In the genomic region with DNA sequence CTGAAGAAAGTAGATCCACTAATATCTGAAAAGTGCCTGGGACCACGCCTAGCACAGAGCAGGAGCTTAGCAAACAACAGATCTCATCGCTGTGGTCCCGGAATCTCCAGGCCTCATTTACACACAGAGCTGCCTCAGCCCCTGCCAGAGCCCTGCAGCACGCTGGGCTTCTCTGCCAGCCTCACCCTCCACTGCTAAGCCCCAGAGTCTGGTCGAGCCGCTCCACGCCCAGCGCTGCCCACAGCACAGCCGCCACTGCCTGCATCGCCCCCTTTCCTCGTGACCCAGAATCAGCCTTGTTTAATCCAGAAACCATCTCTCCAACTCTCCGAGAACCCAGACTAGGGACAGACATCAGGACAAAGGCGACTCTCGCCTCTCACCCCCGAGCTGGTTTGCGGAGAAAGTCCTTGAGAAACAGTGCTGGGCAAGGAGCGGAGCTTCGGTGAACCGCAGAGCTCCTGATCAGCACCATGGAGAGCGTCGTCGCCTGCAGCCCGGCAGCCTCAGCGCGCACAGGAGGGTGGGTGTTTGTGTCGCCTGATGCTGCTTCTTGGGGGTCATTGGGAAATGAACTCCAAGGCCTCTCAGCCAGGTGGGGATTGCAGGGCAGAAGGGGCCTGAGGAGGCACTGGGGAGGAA, we compare ENCODE assay signal across 1 cellular context.
TF ChIP-seq lines count a peak whose summit lies in the region.

No MANE protein-coding gene starts in this region.

TF ChIP-seq in WTC11, 78 proteins besides CTCF, POLR2A, EP300 and RAD21 (continued from another document and continues in another):
- TF ChIP-seq TCF7 (CRISPR knock-in tag; IDR thresholded peaks at IDR 0.05; ENCODE audit: low read depth) (no peak; the same call in 1 of the 2 replicates), NFYB (CRISPR knock-in tag; conservative IDR thresholded peaks at IDR 0.05; ENCODE audit: low read depth) (no peak), NR1H2 (CRISPR knock-in tag; IDR thresholded peaks at IDR 0.05) (no peak), OVOL2 (CRISPR knock-in tag; IDR thresholded peaks at IDR 0.05; ENCODE audit: borderline replicate concordance) (no peak), FOXP1 (CRISPR knock-in tag; IDR thresholded peaks at IDR 0.05; ENCODE audit: borderline replicate concordance) (peak; percentile 73; the same call in 1 of the 2 replicates), ZNF138 (CRISPR knock-in tag; conservative IDR thresholded peaks at IDR 0.05) (no peak), PRRX2 (CRISPR knock-in tag; IDR thresholded peaks at IDR 0.05) (no peak), ETV6 (CRISPR knock-in tag; IDR thresholded peaks at IDR 0.05) (peak; percentile 82), TP53 (CRISPR knock-in tag; IDR thresholded peaks at IDR 0.05) (peak; percentile 49; the same call in 1 of the 2 replicates), ZNF671 (CRISPR knock-in tag; IDR thresholded peaks at IDR 0.05) (no peak), FOXK1 (CRISPR knock-in tag; IDR thresholded peaks at IDR 0.05) (peak; percentile 76; the same call in 1 of the 2 replicates), RORB (CRISPR knock-in tag; IDR thresholded peaks at IDR 0.05) (no peak), ESRRA (CRISPR knock-in tag; IDR thresholded peaks at IDR 0.05; ENCODE audit: borderline replicate concordance) (peak; percentile 75; the same call in 1 of the 2 replicates), GTF2I (CRISPR knock-in tag; conservative IDR thresholded peaks at IDR 0.05) (no peak), SOX15 (CRISPR knock-in tag; IDR thresholded peaks at IDR 0.05) (no peak), CBFB (CRISPR knock-in tag; IDR thresholded peaks at IDR 0.05; ENCODE audit: low read depth) (no peak), TEAD1 (CRISPR knock-in tag; IDR thresholded peaks at IDR 0.05) (peak; percentile 89), KAT7 (CRISPR knock-in tag; IDR thresholded peaks at IDR 0.05; ENCODE audit: borderline replicate concordance) (no peak), JUN (CRISPR knock-in tag; IDR thresholded peaks at IDR 0.05) (peak; percentile 91; the same call in 1 of the 2 replicates), MXD4 (CRISPR knock-in tag; IDR thresholded peaks at IDR 0.05; ENCODE audit: borderline replicate concordance) (no peak), NFE2L1 (CRISPR knock-in tag; IDR thresholded peaks at IDR 0.05) (peak; percentile 55; the same call in 1 of the 2 replicates), FOXJ3 (CRISPR knock-in tag; IDR thresholded peaks at IDR 0.05; ENCODE audit: borderline replicate concordance) (no peak), SP1 (CRISPR knock-in tag; conservative IDR thresholded peaks at IDR 0.05) (no peak), ATF1 (CRISPR knock-in tag; IDR thresholded peaks at IDR 0.05) (0 out of 2 replicates have a peak, but pooled peaks have one; percentile 54)
- TF ChIP-seq, protein P1, sequence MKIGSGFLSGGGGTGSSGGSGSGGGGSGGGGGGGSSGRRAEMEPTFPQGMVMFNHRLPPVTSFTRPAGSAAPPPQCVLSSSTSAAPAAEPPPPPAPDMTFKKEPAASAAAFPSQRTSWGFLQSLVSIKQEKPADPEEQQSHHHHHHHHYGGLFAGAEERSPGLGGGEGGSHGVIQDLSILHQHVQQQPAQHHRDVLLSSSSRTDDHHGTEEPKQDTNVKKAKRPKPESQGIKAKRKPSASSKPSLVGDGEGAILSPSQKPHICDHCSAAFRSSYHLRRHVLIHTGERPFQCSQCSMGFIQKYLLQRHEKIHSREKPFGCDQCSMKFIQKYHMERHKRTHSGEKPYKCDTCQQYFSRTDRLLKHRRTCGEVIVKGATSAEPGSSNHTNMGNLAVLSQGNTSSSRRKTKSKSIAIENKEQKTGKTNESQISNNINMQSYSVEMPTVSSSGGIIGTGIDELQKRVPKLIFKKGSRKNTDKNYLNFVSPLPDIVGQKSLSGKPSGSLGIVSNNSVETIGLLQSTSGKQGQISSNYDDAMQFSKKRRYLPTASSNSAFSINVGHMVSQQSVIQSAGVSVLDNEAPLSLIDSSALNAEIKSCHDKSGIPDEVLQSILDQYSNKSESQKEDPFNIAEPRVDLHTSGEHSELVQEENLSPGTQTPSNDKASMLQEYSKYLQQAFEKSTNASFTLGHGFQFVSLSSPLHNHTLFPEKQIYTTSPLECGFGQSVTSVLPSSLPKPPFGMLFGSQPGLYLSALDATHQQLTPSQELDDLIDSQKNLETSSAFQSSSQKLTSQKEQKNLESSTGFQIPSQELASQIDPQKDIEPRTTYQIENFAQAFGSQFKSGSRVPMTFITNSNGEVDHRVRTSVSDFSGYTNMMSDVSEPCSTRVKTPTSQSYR (CRISPR knock-in tag; IDR thresholded peaks at IDR 0.05), result 0 out of 2 replicates have a peak, but pooled peaks have one; percentile 53
- TF ChIP-seq, protein P2, sequence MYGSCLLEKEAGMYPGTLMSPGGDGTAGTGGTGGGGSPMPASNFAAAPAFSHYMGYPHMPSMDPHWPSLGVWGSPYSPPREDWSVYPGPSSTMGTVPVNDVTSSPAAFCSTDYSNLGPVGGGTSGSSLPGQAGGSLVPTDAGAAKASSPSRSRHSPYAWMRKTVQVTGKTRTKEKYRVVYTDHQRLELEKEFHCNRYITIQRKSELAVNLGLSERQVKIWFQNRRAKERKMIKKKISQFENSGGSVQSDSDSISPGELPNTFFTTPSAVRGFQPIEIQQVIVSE (CRISPR knock-in tag; IDR thresholded peaks at IDR 0.05; ENCODE audit: borderline replicate concordance), result no peak
- TF ChIP-seq, protein P3, sequence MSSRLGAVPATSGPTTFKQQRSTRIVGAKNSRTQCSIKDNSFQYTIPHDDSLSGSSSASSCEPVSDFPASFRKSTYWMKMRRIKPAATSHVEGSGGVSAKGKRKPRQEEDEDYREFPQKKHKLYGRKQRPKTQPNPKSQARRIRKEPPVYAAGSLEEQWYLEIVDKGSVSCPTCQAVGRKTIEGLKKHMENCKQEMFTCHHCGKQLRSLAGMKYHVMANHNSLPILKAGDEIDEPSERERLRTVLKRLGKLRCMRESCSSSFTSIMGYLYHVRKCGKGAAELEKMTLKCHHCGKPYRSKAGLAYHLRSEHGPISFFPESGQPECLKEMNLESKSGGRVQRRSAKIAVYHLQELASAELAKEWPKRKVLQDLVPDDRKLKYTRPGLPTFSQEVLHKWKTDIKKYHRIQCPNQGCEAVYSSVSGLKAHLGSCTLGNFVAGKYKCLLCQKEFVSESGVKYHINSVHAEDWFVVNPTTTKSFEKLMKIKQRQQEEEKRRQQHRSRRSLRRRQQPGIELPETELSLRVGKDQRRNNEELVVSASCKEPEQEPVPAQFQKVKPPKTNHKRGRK (CRISPR knock-in tag; IDR thresholded peaks at IDR 0.05; ENCODE audit: borderline replicate concordance), result no peak
- TF ChIP-seq, protein P4, sequence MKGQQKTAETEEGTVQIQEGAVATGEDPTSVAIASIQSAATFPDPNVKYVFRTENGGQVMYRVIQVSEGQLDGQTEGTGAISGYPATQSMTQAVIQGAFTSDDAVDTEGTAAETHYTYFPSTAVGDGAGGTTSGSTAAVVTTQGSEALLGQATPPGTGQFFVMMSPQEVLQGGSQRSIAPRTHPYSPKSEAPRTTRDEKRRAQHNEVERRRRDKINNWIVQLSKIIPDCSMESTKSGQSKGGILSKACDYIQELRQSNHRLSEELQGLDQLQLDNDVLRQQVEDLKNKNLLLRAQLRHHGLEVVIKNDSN (CRISPR knock-in tag; IDR thresholded peaks at IDR 0.05), result peak; percentile 73; the same call in 1 of the 2 replicates
- TF ChIP-seq, protein P5, sequence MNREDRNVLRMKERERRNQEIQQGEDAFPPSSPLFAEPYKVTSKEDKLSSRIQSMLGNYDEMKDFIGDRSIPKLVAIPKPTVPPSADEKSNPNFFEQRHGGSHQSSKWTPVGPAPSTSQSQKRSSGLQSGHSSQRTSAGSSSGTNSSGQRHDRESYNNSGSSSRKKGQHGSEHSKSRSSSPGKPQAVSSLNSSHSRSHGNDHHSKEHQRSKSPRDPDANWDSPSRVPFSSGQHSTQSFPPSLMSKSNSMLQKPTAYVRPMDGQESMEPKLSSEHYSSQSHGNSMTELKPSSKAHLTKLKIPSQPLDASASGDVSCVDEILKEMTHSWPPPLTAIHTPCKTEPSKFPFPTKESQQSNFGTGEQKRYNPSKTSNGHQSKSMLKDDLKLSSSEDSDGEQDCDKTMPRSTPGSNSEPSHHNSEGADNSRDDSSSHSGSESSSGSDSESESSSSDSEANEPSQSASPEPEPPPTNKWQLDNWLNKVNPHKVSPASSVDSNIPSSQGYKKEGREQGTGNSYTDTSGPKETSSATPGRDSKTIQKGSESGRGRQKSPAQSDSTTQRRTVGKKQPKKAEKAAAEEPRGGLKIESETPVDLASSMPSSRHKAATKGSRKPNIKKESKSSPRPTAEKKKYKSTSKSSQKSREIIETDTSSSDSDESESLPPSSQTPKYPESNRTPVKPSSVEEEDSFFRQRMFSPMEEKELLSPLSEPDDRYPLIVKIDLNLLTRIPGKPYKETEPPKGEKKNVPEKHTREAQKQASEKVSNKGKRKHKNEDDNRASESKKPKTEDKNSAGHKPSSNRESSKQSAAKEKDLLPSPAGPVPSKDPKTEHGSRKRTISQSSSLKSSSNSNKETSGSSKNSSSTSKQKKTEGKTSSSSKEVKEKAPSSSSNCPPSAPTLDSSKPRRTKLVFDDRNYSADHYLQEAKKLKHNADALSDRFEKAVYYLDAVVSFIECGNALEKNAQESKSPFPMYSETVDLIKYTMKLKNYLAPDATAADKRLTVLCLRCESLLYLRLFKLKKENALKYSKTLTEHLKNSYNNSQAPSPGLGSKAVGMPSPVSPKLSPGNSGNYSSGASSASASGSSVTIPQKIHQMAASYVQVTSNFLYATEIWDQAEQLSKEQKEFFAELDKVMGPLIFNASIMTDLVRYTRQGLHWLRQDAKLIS (CRISPR knock-in tag; IDR thresholded peaks at IDR 0.05; ENCODE audit: borderline replicate concordance), result no peak
- TF ChIP-seq, protein P6, sequence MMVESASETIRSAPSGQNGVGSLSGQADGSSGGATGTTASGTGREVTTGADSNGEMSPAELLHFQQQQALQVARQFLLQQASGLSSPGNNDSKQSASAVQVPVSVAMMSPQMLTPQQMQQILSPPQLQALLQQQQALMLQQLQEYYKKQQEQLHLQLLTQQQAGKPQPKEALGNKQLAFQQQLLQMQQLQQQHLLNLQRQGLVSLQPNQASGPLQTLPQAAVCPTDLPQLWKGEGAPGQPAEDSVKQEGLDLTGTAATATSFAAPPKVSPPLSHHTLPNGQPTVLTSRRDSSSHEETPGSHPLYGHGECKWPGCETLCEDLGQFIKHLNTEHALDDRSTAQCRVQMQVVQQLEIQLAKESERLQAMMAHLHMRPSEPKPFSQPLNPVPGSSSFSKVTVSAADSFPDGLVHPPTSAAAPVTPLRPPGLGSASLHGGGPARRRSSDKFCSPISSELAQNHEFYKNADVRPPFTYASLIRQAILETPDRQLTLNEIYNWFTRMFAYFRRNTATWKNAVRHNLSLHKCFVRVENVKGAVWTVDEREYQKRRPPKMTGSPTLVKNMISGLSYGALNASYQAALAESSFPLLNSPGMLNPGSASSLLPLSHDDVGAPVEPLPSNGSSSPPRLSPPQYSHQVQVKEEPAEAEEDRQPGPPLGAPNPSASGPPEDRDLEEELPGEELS (CRISPR knock-in tag; IDR thresholded peaks at IDR 0.05), result peak; percentile 95
- TF ChIP-seq, protein P7, sequence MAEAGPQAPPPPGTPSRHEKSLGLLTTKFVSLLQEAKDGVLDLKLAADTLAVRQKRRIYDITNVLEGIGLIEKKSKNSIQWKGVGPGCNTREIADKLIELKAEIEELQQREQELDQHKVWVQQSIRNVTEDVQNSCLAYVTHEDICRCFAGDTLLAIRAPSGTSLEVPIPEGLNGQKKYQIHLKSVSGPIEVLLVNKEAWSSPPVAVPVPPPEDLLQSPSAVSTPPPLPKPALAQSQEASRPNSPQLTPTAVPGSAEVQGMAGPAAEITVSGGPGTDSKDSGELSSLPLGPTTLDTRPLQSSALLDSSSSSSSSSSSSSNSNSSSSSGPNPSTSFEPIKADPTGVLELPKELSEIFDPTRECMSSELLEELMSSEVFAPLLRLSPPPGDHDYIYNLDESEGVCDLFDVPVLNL (CRISPR knock-in tag; IDR thresholded peaks at IDR 0.05; ENCODE audit: borderline replicate concordance, low read depth), result no peak
- TF ChIP-seq, protein P8, sequence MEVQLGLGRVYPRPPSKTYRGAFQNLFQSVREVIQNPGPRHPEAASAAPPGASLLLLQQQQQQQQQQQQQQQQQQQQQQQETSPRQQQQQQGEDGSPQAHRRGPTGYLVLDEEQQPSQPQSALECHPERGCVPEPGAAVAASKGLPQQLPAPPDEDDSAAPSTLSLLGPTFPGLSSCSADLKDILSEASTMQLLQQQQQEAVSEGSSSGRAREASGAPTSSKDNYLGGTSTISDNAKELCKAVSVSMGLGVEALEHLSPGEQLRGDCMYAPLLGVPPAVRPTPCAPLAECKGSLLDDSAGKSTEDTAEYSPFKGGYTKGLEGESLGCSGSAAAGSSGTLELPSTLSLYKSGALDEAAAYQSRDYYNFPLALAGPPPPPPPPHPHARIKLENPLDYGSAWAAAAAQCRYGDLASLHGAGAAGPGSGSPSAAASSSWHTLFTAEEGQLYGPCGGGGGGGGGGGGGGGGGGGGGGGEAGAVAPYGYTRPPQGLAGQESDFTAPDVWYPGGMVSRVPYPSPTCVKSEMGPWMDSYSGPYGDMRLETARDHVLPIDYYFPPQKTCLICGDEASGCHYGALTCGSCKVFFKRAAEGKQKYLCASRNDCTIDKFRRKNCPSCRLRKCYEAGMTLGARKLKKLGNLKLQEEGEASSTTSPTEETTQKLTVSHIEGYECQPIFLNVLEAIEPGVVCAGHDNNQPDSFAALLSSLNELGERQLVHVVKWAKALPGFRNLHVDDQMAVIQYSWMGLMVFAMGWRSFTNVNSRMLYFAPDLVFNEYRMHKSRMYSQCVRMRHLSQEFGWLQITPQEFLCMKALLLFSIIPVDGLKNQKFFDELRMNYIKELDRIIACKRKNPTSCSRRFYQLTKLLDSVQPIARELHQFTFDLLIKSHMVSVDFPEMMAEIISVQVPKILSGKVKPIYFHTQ (CRISPR knock-in tag; IDR thresholded peaks at IDR 0.05), result no peak
- TF ChIP-seq, protein P9, sequence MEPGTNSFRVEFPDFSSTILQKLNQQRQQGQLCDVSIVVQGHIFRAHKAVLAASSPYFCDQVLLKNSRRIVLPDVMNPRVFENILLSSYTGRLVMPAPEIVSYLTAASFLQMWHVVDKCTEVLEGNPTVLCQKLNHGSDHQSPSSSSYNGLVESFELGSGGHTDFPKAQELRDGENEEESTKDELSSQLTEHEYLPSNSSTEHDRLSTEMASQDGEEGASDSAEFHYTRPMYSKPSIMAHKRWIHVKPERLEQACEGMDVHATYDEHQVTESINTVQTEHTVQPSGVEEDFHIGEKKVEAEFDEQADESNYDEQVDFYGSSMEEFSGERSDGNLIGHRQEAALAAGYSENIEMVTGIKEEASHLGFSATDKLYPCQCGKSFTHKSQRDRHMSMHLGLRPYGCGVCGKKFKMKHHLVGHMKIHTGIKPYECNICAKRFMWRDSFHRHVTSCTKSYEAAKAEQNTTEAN (CRISPR knock-in tag; IDR thresholded peaks at IDR 0.05), result no peak
- TF ChIP-seq, protein P10, sequence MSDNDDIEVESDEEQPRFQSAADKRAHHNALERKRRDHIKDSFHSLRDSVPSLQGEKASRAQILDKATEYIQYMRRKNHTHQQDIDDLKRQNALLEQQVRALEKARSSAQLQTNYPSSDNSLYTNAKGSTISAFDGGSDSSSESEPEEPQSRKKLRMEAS (CRISPR knock-in tag; IDR thresholded peaks at IDR 0.05), result 0 out of 2 replicates have a peak, but pooled peaks have one; percentile 39
- TF ChIP-seq, protein P11, sequence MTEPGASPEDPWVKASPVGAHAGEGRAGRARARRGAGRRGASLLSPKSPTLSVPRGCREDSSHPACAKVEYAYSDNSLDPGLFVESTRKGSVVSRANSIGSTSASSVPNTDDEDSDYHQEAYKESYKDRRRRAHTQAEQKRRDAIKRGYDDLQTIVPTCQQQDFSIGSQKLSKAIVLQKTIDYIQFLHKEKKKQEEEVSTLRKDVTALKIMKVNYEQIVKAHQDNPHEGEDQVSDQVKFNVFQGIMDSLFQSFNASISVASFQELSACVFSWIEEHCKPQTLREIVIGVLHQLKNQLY (CRISPR knock-in tag; IDR thresholded peaks at IDR 0.05), result 0 out of 2 replicates have a peak, but pooled peaks have one; percentile 81
